ENCODE assay signal across 9 cellular contexts in the genomic region with DNA sequence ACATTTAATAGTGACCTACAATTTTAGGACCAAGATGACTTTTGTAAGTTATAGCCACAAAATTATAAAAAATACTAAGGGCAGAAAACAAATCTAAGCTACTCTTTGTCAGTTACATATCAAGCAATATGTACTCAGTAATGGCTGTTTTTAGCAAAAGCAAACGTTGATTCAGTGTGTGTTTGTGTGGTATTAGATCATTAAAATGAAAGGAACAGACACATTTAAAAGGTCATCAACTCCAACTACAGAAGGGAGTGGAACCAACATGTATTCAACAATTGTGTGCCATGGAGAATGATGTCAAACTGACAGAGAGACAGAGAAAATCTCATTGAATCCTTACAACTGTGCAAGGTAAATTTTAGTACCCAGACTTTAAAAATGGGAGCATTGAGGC.
"Had no signal": no experiment of that assay in that cellular context is flagged by ENCODE, and none has a peak within 500 bp of the region (broad histone marks: within the 10 kb centered on the region; RNA-seq: fewer than 3 reads in every experiment).

No MANE protein-coding gene starts in this region.

- H3K9me3 ChIP-seq: HAP-1 had no signal

- H3K4me1 ChIP-seq: HAP-1 had no signal

- H3K27ac ChIP-seq: GM23248, HL-60 had no signal

- ATAC-seq: HCT116, K562 had no signal

- H2AFZ ChIP-seq: GM23248 had no signal

- H3K27ac Mint-ChIP-seq: HFFc6 had no signal

- H3K9me3 Mint-ChIP-seq: HFFc6 had no signal

- H3K9ac ChIP-seq: GM23248 had no signal

- H3K4me3 Mint-ChIP-seq: HFFc6 had no signal

- H3K36me3 ChIP-seq: HAP-1 had no signal

- H3K4me3 ChIP-seq: GM23248, HAP-1, K562 had no signal

- DNase-seq: GM23248, GOT3, H7, HFFc6, IMR-90 had no signal
